8 cellular contexts compared by ENCODE assay signal in genomic region chr2:216222650-216223352, GRCh38.
DNase-seq lines count a peak whose midpoint lies in the region; ATAC-seq, FAIRE-seq and TF ChIP-seq lines count a peak whose summit lies in the region.

No MANE protein-coding gene starts in this region.

- no peak overlapping the region for H2BK20ac ChIP-seq in H9 (ENCODE audit: low read depth, low read length, poor library complexity, severe bottlenecking)

- H2BK120ac ChIP-seq in H9 (ENCODE audit: low read depth, low read length, poor library complexity, severe bottlenecking), result no peak overlapping the region

- no peaks in the 10 kb centered on the region for H3K27me3 Mint-ChIP-seq in activated T-cell treated with anti-CD3 and anti-CD28 coated beads, Interleukin-2, amount 50 U/mL, for 24 hours
- H3K27me3 Mint-ChIP-seq in H9 (ENCODE audit: low read depth), result no peaks in the 10 kb centered on the region

- no peak overlapping the region for H3K9ac ChIP-seq in H9 (ENCODE audit: extremely low read depth, insufficient read length, low read length)

- WGBS in H9 (ENCODE audit: extremely low coverage, insufficient read length, low lambda C conversion rate), result no CpG with 5 or more reads among the region's 4 CpGs
- WGBS in pancreas, 2 donors, result 65 to 73% methylated on average over 4 of the region's 4 CpGs
- WGBS in esophagus muscularis mucosa, result 57% methylated on average over 4 of the region's 4 CpGs

- no peak overlapping the region for H3K18ac ChIP-seq in H9 (ENCODE audit: insufficient read length, low read depth, low read length)

- H4K20me1 ChIP-seq in H9 (ENCODE audit: control insufficient read depth, insufficient read depth, insufficient read length), result no peaks in the 10 kb centered on the region

- no peak overlapping the region for H3K4ac ChIP-seq in H9 (ENCODE audit: low read depth, low read length)

- no peak overlapping the region for H2BK15ac ChIP-seq in H9 (ENCODE audit: low read depth, low read length)

- no peak overlapping the region for H2BK5ac ChIP-seq in H9 (ENCODE audit: insufficient read length, low read length)

- H3K36me3 ChIP-seq in effector memory CD4-positive, alpha-beta T cell (ENCODE audit: control insufficient read depth, insufficient read depth, low read length), result no peaks in the 10 kb centered on the region
- H3K36me3 ChIP-seq in pancreas (no peaks in the 10 kb centered on the region), esophagus muscularis mucosa (no peaks in the 10 kb centered on the region)

- no peak overlapping the region for H3K14ac ChIP-seq in H9 (ENCODE audit: insufficient read depth, low read length)

- no peak for TF ChIP-seq EP300 in esophagus muscularis mucosa (IDR thresholded peaks at IDR 0.05)

- H3K9me3 Mint-ChIP-seq in activated T-cell treated with anti-CD3 and anti-CD28 coated beads, Interleukin-2, amount 50 U/mL, for 24 hours, result no peaks in the 10 kb centered on the region
- H3K9me3 Mint-ChIP-seq in H9, result no peaks in the 10 kb centered on the region

- H3K23me2 ChIP-seq in H9 (ENCODE audit: insufficient read length, low read depth, low read length, poor library complexity, severe bottlenecking), result no peaks in the 10 kb centered on the region

- H3K4me1 Mint-ChIP-seq in activated T-cell treated with anti-CD3 and anti-CD28 coated beads, Interleukin-2, amount 50 U/mL, for 24 hours (ENCODE audit: low read depth), result peaks cover 38% of the 10 kb centered on the region
- H3K4me1 Mint-ChIP-seq in H9, result no peaks in the 10 kb centered on the region; a peak in 1 of 4 replicates

- H3K23ac ChIP-seq in H9 (ENCODE audit: insufficient read length, low read depth, low read length), result no peak overlapping the region

- H4K5ac ChIP-seq in H9 (ENCODE audit: insufficient read length, low read depth, low read length), result no peak overlapping the region

- intact Hi-C loops in pancreas (cut with DNase I), result no loop called here
- intact Hi-C loops in esophagus muscularis mucosa (cut with DNase I), result no loop called here

- H3K36me3 Mint-ChIP-seq in activated T-cell treated with anti-CD3 and anti-CD28 coated beads, Interleukin-2, amount 50 U/mL, for 24 hours (ENCODE audit: low read depth), result peaks cover 27% of the 10 kb centered on the region
- no peaks in the 10 kb centered on the region for H3K36me3 Mint-ChIP-seq in H9 (ENCODE audit: insufficient read depth in 1 of 3, low read depth in 3 of 3)

- no peaks in the 10 kb centered on the region for H3K79me1 ChIP-seq in H9 (ENCODE audit: insufficient read depth, low read depth, low read length, poor library complexity, severe bottlenecking)

- H3K56ac ChIP-seq in H9 (ENCODE audit: insufficient read length, low read depth, low read length), result no peak overlapping the region

- no peak overlapping the region for H3K4me3 Mint-ChIP-seq in activated T-cell treated with anti-CD3 and anti-CD28 coated beads, Interleukin-2, amount 50 U/mL, for 24 hours
- H3K4me3 Mint-ChIP-seq in H9, result no peak overlapping the region

- no peak for TF ChIP-seq POLR2A in NB4 (IDR thresholded peaks at IDR 0.05; ENCODE audit: extremely low read depth, insufficient read length)
- no peak for TF ChIP-seq POLR2A in esophagus muscularis mucosa (IDR thresholded peaks at IDR 0.05; ENCODE audit: low read depth)

- H2AFZ ChIP-seq in H9 (ENCODE audit: low read length), result no peak overlapping the region

- no peak for FAIRE-seq in pancreas (lab: Jason Lieb, UNC)

- DNase-seq in activated T-cell treated with anti-CD3 and anti-CD28 coated beads, Interleukin-2, amount 50 U/mL, for 24 hours, result no peak
- DNase-seq in activated T-cell treated with anti-CD3 and anti-CD28 coated beads for 4 hours (no peak), H9 (peak; percentile 29), NB4 (ENCODE audit: low read depth) (peak; percentile 18), fibroblast of the aortic adventitia (ENCODE audit: low read depth) (peak; percentile 55), pancreas (no peak), esophagus muscularis mucosa (ENCODE audit: extremely low spot score) (no peak)
- no peak for DNase-seq in effector memory CD4-positive, alpha-beta T cell

- H2AK5ac ChIP-seq in H9 (ENCODE audit: insufficient read length, low read length), result no peak overlapping the region

- H3K4me3 ChIP-seq in NB4 (ENCODE audit: low read depth, low read length) (no peak overlapping the region), fibroblast of the aortic adventitia (ENCODE audit: low read depth, low read length) (no peak overlapping the region), pancreas (no peak overlapping the region), esophagus muscularis mucosa (no peak overlapping the region)
- H3K4me3 ChIP-seq in effector memory CD4-positive, alpha-beta T cell (ENCODE audit: insufficient read depth, low read depth, low read length, poor library complexity, severe bottlenecking), result no peak overlapping the region

- peak overlapping the region; percentile 51 for H3K27ac Mint-ChIP-seq in activated T-cell treated with anti-CD3 and anti-CD28 coated beads, Interleukin-2, amount 50 U/mL, for 24 hours
- H3K27ac Mint-ChIP-seq in H9, result no peak overlapping the region

- H3K4me1 ChIP-seq in H9 (ENCODE audit: insufficient read depth, low read length) (no peaks in the 10 kb centered on the region), pancreas (no peaks in the 10 kb centered on the region), esophagus muscularis mucosa (no peaks in the 10 kb centered on the region)
- H3K4me1 ChIP-seq in effector memory CD4-positive, alpha-beta T cell (ENCODE audit: control insufficient read depth, insufficient read depth, low read length, poor library complexity, severe bottlenecking), result peaks cover 2% of the 10 kb centered on the region

- H3K9me3 ChIP-seq in H9 (ENCODE audit: control insufficient read depth, low read depth, low read length) (no peaks in the 10 kb centered on the region), pancreas (no peaks in the 10 kb centered on the region), esophagus muscularis mucosa (no peaks in the 10 kb centered on the region)
- no peaks in the 10 kb centered on the region for H3K9me3 ChIP-seq in effector memory CD4-positive, alpha-beta T cell (ENCODE audit: control insufficient read depth, low read length)

- no peak overlapping the region for H3K4me2 ChIP-seq in H9 (ENCODE audit: insufficient read depth, insufficient read length, low read length)

- H4K8ac ChIP-seq in H9 (replicated peaks; ENCODE audit: insufficient read length, low read depth, low read length), result no peak overlapping the region

- no peak overlapping the region for H2BK12ac ChIP-seq in H9 (ENCODE audit: insufficient read length, low read depth, low read length)

- no peaks in the 10 kb centered on the region for H3K79me2 ChIP-seq in H9 (ENCODE audit: insufficient read depth, low read length)

- no peak for ATAC-seq in pancreas

- TF ChIP-seq CTCF in H9 (conservative IDR thresholded peaks at IDR 0.05) (peak; percentile 73), NB4 (IDR thresholded peaks at IDR 0.05; ENCODE audit: low read depth, low read length) (peak; percentile 32), fibroblast of the aortic adventitia (IDR thresholded peaks at IDR 0.05; ENCODE audit: insufficient read depth, low read length) (peak; percentile 48), pancreas (IDR thresholded peaks at IDR 0.05) (no peak), esophagus muscularis mucosa (IDR thresholded peaks at IDR 0.05) (no peak)

- no peak overlapping the region for H3K27ac ChIP-seq in H9 (ENCODE audit: insufficient read length, low read depth, low read length)
- no peak overlapping the region for H3K27ac ChIP-seq in effector memory CD4-positive, alpha-beta T cell (ENCODE audit: insufficient read depth, low read length, poor library complexity, severe bottlenecking)
- H3K27ac ChIP-seq in pancreas, result no peak overlapping the region
- no peak overlapping the region for H3K27ac ChIP-seq in esophagus muscularis mucosa (replicated peaks in 1 of 4)

- H3K27me3 ChIP-seq in H9 (ENCODE audit: insufficient read depth, low read length) (no peaks in the 10 kb centered on the region), pancreas (no peaks in the 10 kb centered on the region), esophagus muscularis mucosa (no peaks in the 10 kb centered on the region)
- no peaks in the 10 kb centered on the region for H3K27me3 ChIP-seq in effector memory CD4-positive, alpha-beta T cell (replicated peaks; ENCODE audit: control insufficient read depth, insufficient read depth, low read length, poor library complexity, severe bottlenecking)

- no peak overlapping the region for H4K91ac ChIP-seq in H9 (ENCODE audit: insufficient read length, low read depth, low read length)

- H3T11ph ChIP-seq in H9 (ENCODE audit: low read length), result no peak overlapping the region

Comparison
In these comparisons a context has a peak if more than half of its experiments do, and no peak if none do; other contexts are left out.
1. DNase-seq: peak in H9 (single experiment), NB4 (single experiment) and fibroblast of the aortic adventitia (single experiment); none in activated T-cell treated with anti-CD3 and anti-CD28 coated beads, Interleukin-2, amount 50 U/mL, for 24 hours (single experiment), activated T-cell treated with anti-CD3 and anti-CD28 coated beads for 4 hours (single experiment), effector memory CD4-positive, alpha-beta T cell (0 of 3), pancreas (0 of 6) and esophagus muscularis mucosa (single experiment).
2. CTCF ChIP-seq: peak in H9 (single experiment), NB4 (single experiment) and fibroblast of the aortic adventitia (single experiment); none in pancreas (0 of 4) and esophagus muscularis mucosa (0 of 3).